In genomic region chr9:128275198-128276007, GRCh38 we compare ENCODE assay signal across 8 cellular contexts. TPM values are rescaled to one million over a fixed set of nuclear protein-coding genes. Genes with fewer than 3 reads are reported as not detected.
A peak's percentile ranks its signal among the peaks of the same experiment; 100 is the strongest.
DNase-seq lines count a peak whose midpoint lies in the region; ATAC-seq and TF ChIP-seq lines count a peak whose summit lies in the region.

GOLGA2 (minus strand) TSS chr9:128276007; CDS start chr9:128275976, 31 bp downstream.

- peak within 1 kb of the TSS; percentile 93 for H3K27ac Mint-ChIP-seq in activated naive CD8-positive, alpha-beta T cell treated with anti-CD3 and anti-CD28 coated beads, Interleukin-2, amount 50 U/mL, for 24 hours

- DNase-seq in NCI-H345 (lab: John Stamatoyannopoulos, UW) (peak; percentile 74), NCI-H345 treated with DMSO at 0.1 percent for 48 hours (lab: John Stamatoyannopoulos, UW; ENCODE audit: unreplicated experiment) (no peak), heart left ventricle (peak in 4 of 5 donors; percentile 41 to 59 (median 50)), posterior vena cava (ENCODE audit: low spot score) (no peak), GDM1 (lab: John Stamatoyannopoulos, UW) (no peak)
- DNase-seq in activated naive CD8-positive, alpha-beta T cell treated with anti-CD3 and anti-CD28 coated beads, Interleukin-2, amount 50 U/mL, for 24 hours, result peak; percentile 20

- peak; percentile 61 for ATAC-seq in GM21528 (IDR thresholded peaks at IDR 0.05; ENCODE audit: low FRiP score, unreplicated experiment)
- peak; percentile 64 for ATAC-seq in activated naive CD8-positive, alpha-beta T cell treated with anti-CD3 and anti-CD28 coated beads, Interleukin-2, amount 50 U/mL, for 24 hours
- ATAC-seq in heart left ventricle, result peak; percentile 17 to 76 (median 70)

- intact Hi-C loops in heart left ventricle (cut with DNase I), result loop anchor here in 1 of 10 donors (2.0 kb wide), 1 partner anchor 19 kb away; no protein-coding TSS in a partner anchor
- intact Hi-C loops in posterior vena cava (cut with DNase I), result no loop called here

- H3K27me3 Mint-ChIP-seq in activated naive CD8-positive, alpha-beta T cell treated with anti-CD3 and anti-CD28 coated beads, Interleukin-2, amount 50 U/mL, for 24 hours, result peaks cover 5% of the 10 kb centered on the region

- WGBS in HUES64, result under 1% methylated on average over 57 of the region's 57 CpGs
- WGBS in heart left ventricle, 4 donors, result 1% methylated on average over 20 to 57 of the region's 57 CpGs

- H3K4me1 Mint-ChIP-seq in activated naive CD8-positive, alpha-beta T cell treated with anti-CD3 and anti-CD28 coated beads, Interleukin-2, amount 50 U/mL, for 24 hours, result peaks cover 42% of the 10 kb centered on the region

- no peak for TF ChIP-seq POLR2A in heart left ventricle (IDR thresholded peaks at IDR 0.05)

- H3K27me3 ChIP-seq in HUES64 (ENCODE audit: insufficient read depth, low read length) (no peaks in the 10 kb centered on the region), heart left ventricle (no peaks in the 10 kb centered on the region)

- H3K4me3 ChIP-seq in HUES64 (ENCODE audit: low read length) (peak within 1 kb of the TSS; percentile 72), heart left ventricle (peak within 1 kb of the TSS; percentile 72 to 98 (median 93))

- TF ChIP-seq CTCF in heart left ventricle (IDR thresholded peaks at IDR 0.05), result no peak

- H3K4me1 ChIP-seq in HUES64 (ENCODE audit: insufficient read depth, low read length) (no peaks in the 10 kb centered on the region), heart left ventricle (peaks cover 0 to 41% (median 26%) of the 10 kb centered on the region in 12 donors)

- H3K36me3 Mint-ChIP-seq in activated naive CD8-positive, alpha-beta T cell treated with anti-CD3 and anti-CD28 coated beads, Interleukin-2, amount 50 U/mL, for 24 hours (ENCODE audit: low read depth), result peaks cover 9% of the 10 kb centered on the region

- H3K36me3 ChIP-seq in HUES64 (ENCODE audit: insufficient read depth, low read length) (peaks cover 25% of the 10 kb centered on the region), heart left ventricle (peaks cover 0 to 34% (median 32%) of the 10 kb centered on the region in 9 donors)

- peak within 1 kb of the TSS; percentile 81 for H3K9ac ChIP-seq in HUES64 (ENCODE audit: low read depth, low read length)

- H3K9me3 ChIP-seq in HUES64 (ENCODE audit: insufficient read depth, low read depth, low read length) (no peaks in the 10 kb centered on the region), heart left ventricle (no peaks in the 10 kb centered on the region)

- no peaks in the 10 kb centered on the region for H3K9me3 Mint-ChIP-seq in activated naive CD8-positive, alpha-beta T cell treated with anti-CD3 and anti-CD28 coated beads, Interleukin-2, amount 50 U/mL, for 24 hours

- H3K27ac ChIP-seq in HUES64 (ENCODE audit: low read depth, low read length) (peak within 1 kb of the TSS; percentile 91), heart left ventricle (peak within 1 kb of the TSS; percentile 80 to 97 (median 90))

- peak within 1 kb of the TSS; percentile 97 for H3K4me3 Mint-ChIP-seq in activated naive CD8-positive, alpha-beta T cell treated with anti-CD3 and anti-CD28 coated beads, Interleukin-2, amount 50 U/mL, for 24 hours

RNA-seq across cellular contexts. Expression of gene GOLGA2, which starts in this region (rescaled TPM):
- polyA plus RNA-seq in HUES64 (2013, experiment 1 of 2), result 22.2 TPM
- polyA plus RNA-seq in HUES64 (2013, experiment 2 of 2), result 24.2 TPM
- total RNA-seq in heart left ventricle, result 100 to 1,000 TPM in 1 of 9 donors, 10 to 100 TPM in 8; 68.5 to 122 (median 87.4) TPM
- polyA plus RNA-seq in heart left ventricle, result 100 to 1,000 TPM in 1 of 2 donors, 10 to 100 TPM in 1; 77.7 to 144 TPM
- total RNA-seq in posterior vena cava, result 100 to 1,000 TPM; 123 to 130 TPM

Comparison
In these comparisons a context has a peak if more than half of its experiments do, and no peak if none do; other contexts are left out.
1. DNase-seq: peak in NCI-H345 (single experiment), activated naive CD8-positive, alpha-beta T cell treated with anti-CD3 and anti-CD28 coated beads, Interleukin-2, amount 50 U/mL, for 24 hours (single experiment) and heart left ventricle (4 of 5); none in NCI-H345 treated with DMSO at 0.1 percent for 48 hours (single experiment), posterior vena cava (single experiment) and GDM1 (single experiment).
2. Peak in every context shown above with its lines, with median percentiles within 50 percentile points of each other: ATAC-seq.